ENCODE assay signal across 8 cellular contexts in genomic region chr15:64093627-64094417, GRCh38. TPM values are rescaled to one million over a fixed set of nuclear protein-coding genes. Genes with fewer than 3 reads are reported as not detected.
A peak's percentile ranks its signal among the peaks of the same experiment; 100 is the strongest.
DNase-seq lines count a peak whose midpoint lies in the region; ATAC-seq and TF ChIP-seq lines count a peak whose summit lies in the region.

Gene CIAO2A (minus strand): TSS chr15:64093838. CDS start chr15:64093768, 70 bp downstream.

- ATAC-seq in GM19372 (IDR thresholded peaks at IDR 0.05; ENCODE audit: low read depth, unreplicated experiment) (peak; percentile 57), HG03558 (IDR thresholded peaks at IDR 0.05; ENCODE audit: extremely low read depth, unreplicated experiment) (peak; percentile 35), left lung (peak; percentile 86)

- peak within 1 kb of the TSS; percentile 86 for H3K27ac ChIP-seq in C4-2B
- peak within 1 kb of the TSS; percentile 90 to 95 for H3K27ac ChIP-seq in left lung

- DNase-seq in NCI-H748 treated with DMSO at 0.1 percent for 48 hours (lab: John Stamatoyannopoulos, UW) (peak; percentile 87), dermis blood vessel endothelial cell (peak; percentile 99), left lung (peak; percentile 93 to 98)
- DNase-seq in activated CD4-positive, alpha-beta T cell treated with anti-CD3 and anti-CD28 coated beads, Interleukin-2, amount 50 U/mL, for 24 hours (ENCODE audit: low read depth in 1 of 2, low spot score in 1 of 2): peak; percentile 69 to 94
- DNase-seq in stimulated activated CD4-positive, alpha-beta T cell treated with anti-CD3 and anti-CD28 coated beads, Interleukin-2, amount 100 ng/mL, for 48 hours: peak; percentile 84 to 89

- no peaks in the 10 kb centered on the region for H3K9me3 ChIP-seq in left lung

- TF ChIP-seq CTCF in C4-2B (conservative IDR thresholded peaks at IDR 0.05): no peak
- TF ChIP-seq CTCF in left lung (IDR thresholded peaks at IDR 0.05): no peak

- H3K36me3 ChIP-seq in left lung: peaks cover 0 to 4% of the 10 kb centered on the region in 2 donors

- intact Hi-C loops in left lung (cut with DNase I): no loop called here

- peak within 1 kb of the TSS; percentile 49 to 81 for H3K4me3 ChIP-seq in left lung

- peaks cover 24 to 82% of the 10 kb centered on the region in 2 donors for H3K4me1 ChIP-seq in left lung

- no peaks in the 10 kb centered on the region for H3K27me3 ChIP-seq in left lung

RNA-seq across cellular contexts. Expression of gene CIAO2A, which starts in this region (rescaled TPM):
- total RNA-seq in dermis blood vessel endothelial cell (38.9 and 46.6 TPM in 2 replicates), left lung (10 to 100 TPM; 51.4 to 73.0 TPM)

Comparison
In these comparisons a context has a peak if more than half of its experiments do, and no peak if none do; other contexts are left out.
1. Peak in every context shown above with its lines: DNase-seq, ATAC-seq, H3K4me3 ChIP-seq and H3K27ac ChIP-seq.
2. ATAC-seq: peak in every context shown above with its lines; median percentile 86 in left lung; 57 in GM19372; 35 in HG03558.